Comparison of ENCODE assay signal across 28 cellular contexts in genomic region chr7:91559947-91560346, GRCh38.
"Had no signal": no experiment of that assay in that cellular context is flagged by ENCODE, and none has a peak within 500 bp of the region (broad histone marks: within the 10 kb centered on the region; RNA-seq: fewer than 3 reads in every experiment).

No MANE protein-coding gene starts in this region.

- FAIRE-seq: endometrium, endothelial cell of umbilical vein, frontal cortex had no signal

- ATAC-seq: effector memory CD8-positive, alpha-beta T cell; esophagus mucosa; foreskin keratinocyte; gastrocnemius medialis; gastroesophageal sphincter; heart left ventricle; heart right ventricle had no signal

- H3K4me1 ChIP-seq: colonic mucosa, esophagus muscularis mucosa, gastrocnemius medialis, gastroesophageal sphincter, heart left ventricle, heart right ventricle had no signal

- H3K79me2 ChIP-seq: hepatocyte had no signal

- H2AFZ ChIP-seq: hepatocyte had no signal

- H3K9me3 ChIP-seq: colonic mucosa, esophagus muscularis mucosa, esophagus squamous epithelium, gastrocnemius medialis, gastroesophageal sphincter, heart left ventricle, heart right ventricle had no signal

- H3K4me3 ChIP-seq: colonic mucosa, coronary artery, dorsolateral prefrontal cortex, esophagus muscularis mucosa, esophagus squamous epithelium, gastrocnemius medialis, gastroesophageal sphincter, heart left ventricle, heart right ventricle, hepatocyte had no signal

- H3K27ac ChIP-seq: colonic mucosa, coronary artery, dorsolateral prefrontal cortex, epithelial cell of prostate, esophagus muscularis mucosa, esophagus squamous epithelium, foreskin keratinocyte, gastrocnemius medialis, gastroesophageal sphincter, heart left ventricle, heart right ventricle, hepatocyte had no signal

- H3K4me2 ChIP-seq: hepatocyte had no signal

- H3K36me3 ChIP-seq: colonic mucosa, esophagus muscularis mucosa, esophagus squamous epithelium, gastrocnemius medialis, gastroesophageal sphincter, heart left ventricle, heart right ventricle had no signal

- DNase-seq: colonic mucosa; cortex of kidney; dermis blood vessel endothelial cell; dorsolateral prefrontal cortex; effector CD4-positive, alpha-beta T cell; effector CD8-positive, alpha-beta T cell; effector memory CD4-positive, alpha-beta T cell; effector memory CD8-positive, alpha-beta T cell; endodermal cell; erythroblast; esophagus squamous epithelium; foreskin fibroblast; foreskin keratinocyte; foreskin melanocyte; gastrocnemius medialis; glutamatergic neuron; head of caudate nucleus; heart left ventricle; heart right ventricle had no signal

- H3K27me3 ChIP-seq: colonic mucosa, dorsolateral prefrontal cortex, esophagus muscularis mucosa, esophagus squamous epithelium, foreskin keratinocyte, gastrocnemius medialis, gastroesophageal sphincter, heart left ventricle, hepatocyte had no signal
